2 cellular contexts compared by ENCODE assay signal in genomic region chr9:137146527-137146918, GRCh38.
A peak's percentile ranks its signal among the peaks of the same experiment; 100 is the strongest.
TF ChIP-seq lines count a peak whose summit lies in the region.

No MANE protein-coding gene starts in this region.

TF ChIP-seq in SK-N-SH, 30 proteins besides CTCF, POLR2A, EP300 and RAD21:
- TF ChIP-seq MEF2A (IDR thresholded peaks at IDR 0.05; ENCODE audit: borderline replicate concordance, low read depth) (no peak), REST (IDR thresholded peaks at IDR 0.05; ENCODE audit: low read depth, low read length) (peak; percentile 84), RXRA (IDR thresholded peaks at IDR 0.05; ENCODE audit: borderline replicate concordance, low read depth) (no peak)

TF ChIP-seq in SK-N-SH treated with all-trans-retinoic acid at 6 μM for 48 hours, 23 proteins besides CTCF, POLR2A, EP300 and RAD21:
- TF ChIP-seq BACH2 (CRISPR knock-in tag; IDR thresholded peaks at IDR 0.05; ENCODE audit: borderline replicate concordance) (no peak), ZFP3 (CRISPR knock-in tag; IDR thresholded peaks at IDR 0.05) (no peak), ZNF70 (CRISPR knock-in tag; IDR thresholded peaks at IDR 0.05) (no peak), CSDC2 (CRISPR knock-in tag; IDR thresholded peaks at IDR 0.05) (no peak), ARNTL (CRISPR knock-in tag; IDR thresholded peaks at IDR 0.05; ENCODE audit: borderline replicate concordance, low read depth) (no peak), ZFP30 (CRISPR knock-in tag; IDR thresholded peaks at IDR 0.05) (no peak), PATZ1 (CRISPR knock-in tag; IDR thresholded peaks at IDR 0.05; ENCODE audit: borderline replicate concordance) (no peak), GLIS3 (CRISPR knock-in tag; IDR thresholded peaks at IDR 0.05) (no peak), CREB5 (CRISPR knock-in tag; IDR thresholded peaks at IDR 0.05; ENCODE audit: low read depth) (no peak), OSR1 (CRISPR knock-in tag; IDR thresholded peaks at IDR 0.05) (no peak), TOX (CRISPR knock-in tag; IDR thresholded peaks at IDR 0.05; ENCODE audit: borderline replicate concordance) (no peak), SNAI2 (CRISPR knock-in tag; IDR thresholded peaks at IDR 0.05) (no peak), ZNF565 (CRISPR knock-in tag; conservative IDR thresholded peaks at IDR 0.05; ENCODE audit: low read depth) (no peak), TCF4 (CRISPR knock-in tag; IDR thresholded peaks at IDR 0.05; ENCODE audit: borderline replicate concordance) (no peak), PPARA (CRISPR knock-in tag; IDR thresholded peaks at IDR 0.05; ENCODE audit: borderline replicate concordance) (no peak), RARB (CRISPR knock-in tag; IDR thresholded peaks at IDR 0.05) (no peak), TSHZ2 (CRISPR knock-in tag; IDR thresholded peaks at IDR 0.05) (no peak)
